Comparison of ENCODE assay signal across 28 cellular contexts in genomic region chr3:188617988-188618701, GRCh38.
"Had no signal": no experiment of that assay in that cellular context is flagged by ENCODE, and none has a peak within 500 bp of the region (broad histone marks: within the 10 kb centered on the region; RNA-seq: fewer than 3 reads in every experiment).

No MANE protein-coding gene starts in this region.

- H3K27me3 Mint-ChIP-seq: naive B cell; progenitor cell of endocrine pancreas; stimulated activated naive CD8-positive, alpha-beta T cell treated with anti-CD3 and anti-CD28 coated beads, Interleukin-15, Interleukin-2, amounts not matched to agents 100 ng/mL and 50 ng/mL, for 24 hours; type B pancreatic cell had no signal

- H3K36me3 Mint-ChIP-seq: natural killer cell; stimulated activated effector memory CD8-positive, alpha-beta T cell treated with anti-CD3 and anti-CD28 coated beads, Interleukin-12 subunit alpha, Interleukin-12 subunit beta, amount 100 ng/mL, for 72 hours had no signal

- H3K4me1 Mint-ChIP-seq: stimulated activated effector memory CD8-positive, alpha-beta T cell treated with anti-CD3 and anti-CD28 coated beads, Interleukin-12 subunit alpha, Interleukin-12 subunit beta, amount 100 ng/mL, for 72 hours had no signal

- ATAC-seq: heart left ventricle; left colon; left lung; lower lobe of right lung; natural killer cell; sciatic nerve; stimulated activated effector memory CD8-positive, alpha-beta T cell treated with anti-CD3 and anti-CD28 coated beads, Interleukin-12 subunit alpha, Interleukin-12 subunit beta, amount 100 ng/mL, for 72 hours had no signal

- H3K4me1 ChIP-seq: left lung, lower lobe of right lung, right atrium auricular region, spleen, vagina had no signal

- H3K9me3 ChIP-seq: heart left ventricle, left lung, lower lobe of right lung, neutrophil, ovary, right atrium auricular region, spleen, tibial nerve, vagina had no signal

- H3K27ac ChIP-seq: left lung, lower lobe of right lung, neutrophil, ovary, right atrium auricular region, spleen, tibial nerve, vagina had no signal

- H3K36me3 ChIP-seq: heart left ventricle, left lung, lower lobe of right lung, neutrophil, ovary, right atrium auricular region, spleen, tibial nerve, vagina had no signal

- DNase-seq: heart left ventricle; hypothalamus; immature natural killer cell; kidney; left colon; left lung; lower lobe of right lung; mammary epithelial cell; mesenchymal stem cell; naive B cell; natural killer cell; occipital lobe; ovary; small intestine; spleen; stimulated activated CD4-positive, alpha-beta T cell treated with anti-CD3 and anti-CD28 coated beads, Interleukin-4, amount 100 ng/mL, for 24 hours; stimulated activated naive CD4-positive, alpha-beta T cell; substantia nigra had no signal

- H3K4me3 ChIP-seq: heart left ventricle, left lung, lower lobe of right lung, ovary, right atrium auricular region, spleen, tibial nerve, vagina had no signal

- H3K9me3 Mint-ChIP-seq: immature natural killer cell; natural killer cell; stimulated activated effector memory CD8-positive, alpha-beta T cell treated with anti-CD3 and anti-CD28 coated beads, Interleukin-12 subunit alpha, Interleukin-12 subunit beta, amount 100 ng/mL, for 72 hours; stimulated activated naive CD8-positive, alpha-beta T cell treated with anti-CD3 and anti-CD28 coated beads, Interleukin-15, Interleukin-2, amounts not matched to agents 100 ng/mL and 50 ng/mL, for 24 hours; type B pancreatic cell had no signal

- H3K27ac Mint-ChIP-seq: natural killer cell; progenitor cell of endocrine pancreas; stimulated activated effector memory CD8-positive, alpha-beta T cell treated with anti-CD3 and anti-CD28 coated beads, Interleukin-12 subunit alpha, Interleukin-12 subunit beta, amount 100 ng/mL, for 72 hours; stimulated activated naive CD8-positive, alpha-beta T cell treated with anti-CD3 and anti-CD28 coated beads, Interleukin-15, Interleukin-2, amounts not matched to agents 100 ng/mL and 50 ng/mL, for 24 hours; type B pancreatic cell had no signal

- H3K4me3 Mint-ChIP-seq: immature natural killer cell; naive B cell; natural killer cell; stimulated activated effector memory CD8-positive, alpha-beta T cell treated with anti-CD3 and anti-CD28 coated beads, Interleukin-12 subunit alpha, Interleukin-12 subunit beta, amount 100 ng/mL, for 72 hours; stimulated activated naive CD8-positive, alpha-beta T cell treated with anti-CD3 and anti-CD28 coated beads, Interleukin-15, Interleukin-2, amounts not matched to agents 100 ng/mL and 50 ng/mL, for 24 hours; type B pancreatic cell had no signal

- FAIRE-seq: islet of Langerhans, kidney, small intestine had no signal

- H3K27me3 ChIP-seq: heart left ventricle, left lung, neutrophil, ovary, right atrium auricular region, spleen, tibial nerve, vagina had no signal
